Comparison of ENCODE assay signal across 8 cellular contexts in genomic region chr2:70070557-70071268, GRCh38. TPM values are rescaled to one million over a fixed set of nuclear protein-coding genes. Genes with fewer than 3 reads are reported as not detected.
DNase-seq lines count a peak whose midpoint lies in the region; ATAC-seq, FAIRE-seq and TF ChIP-seq lines count a peak whose summit lies in the region.

No MANE protein-coding gene starts in this region.

- no peak overlapping the region for H2BK15ac ChIP-seq in H1 (ENCODE audit: low read length)

- peak; percentile 77 to 87 for TF ChIP-seq RAD21 in H1 (IDR thresholded peaks at IDR 0.05 in 1 of 2, conservative IDR thresholded peaks at IDR 0.05 in 1 of 2; ENCODE audit: low read depth in 2 of 2, low read length in 2 of 2)

- no peak overlapping the region for H4K91ac ChIP-seq in H1 (replicated peaks; ENCODE audit: insufficient read length, low read length)

- H3K36me3 Mint-ChIP-seq in memory B cell, result peaks cover 28% of the 10 kb centered on the region

- H3K56ac ChIP-seq in H1 (replicated peaks; ENCODE audit: insufficient read length, low read depth, low read length), result no peak overlapping the region

- H3K23me2 ChIP-seq in H1 (ENCODE audit: low read depth, low read length), result no peaks in the 10 kb centered on the region

- DNase-seq in COLO829 (ENCODE audit: low spot score) (peak; percentile 95), HT1080 (ENCODE audit: low read depth) (peak; percentile 84), NCI-H774 (lab: John Stamatoyannopoulos, UW) (peak; percentile 78), H1 (ENCODE audit: low read depth in 1 of 2, low spot score in 2 of 2) (no peak), memory B cell (ENCODE audit: low spot score in 2 of 2) (peak; percentile 35 to 63)
- DNase-seq in activated CD4-positive, alpha-beta T cell treated with anti-CD3 and anti-CD28 coated beads, Interleukin-2, amount 50 U/mL, for 48 hours, result peak; percentile 49 to 57
- DNase-seq in stimulated activated naive CD4-positive, alpha-beta T cell treated with Interleukin-2 at 50 U/mL for 16 hours (lab: John Stamatoyannopoulos, UW), result peak; percentile 49

- H3K9me3 ChIP-seq in H1 (ENCODE audit: insufficient read depth in 2 of 2, low read depth in 1 of 2, low read length in 1 of 2), result no peaks in the 10 kb centered on the region

- no peaks in the 10 kb centered on the region for H3K4me1 ChIP-seq in H1 (replicated peaks in 1 of 4; ENCODE audit: control insufficient read depth in 3 of 4, insufficient read depth in 4 of 4, low read length in 3 of 4)

- no peaks in the 10 kb centered on the region for H4K20me1 ChIP-seq in H1 (replicated peaks in 1 of 2; ENCODE audit: control insufficient read depth in 1 of 2, insufficient read depth in 2 of 2, low read length in 2 of 2)

- 81% methylated on average over 12 of the region's 13 CpGs; no CpG with 5 or more reads in 1 of the 2 experiments for WGBS in H1 (ENCODE audit: extremely low coverage in 1 of 2, insufficient coverage in 1 of 2, insufficient read length in 1 of 2, insufficient replicate concordance in 2 of 2, low coverage in 1 of 2, low lambda C conversion rate in 2 of 2, missing lambda C conversion rate in 1 of 2), 2 experiments

- no peak overlapping the region for H4K5ac ChIP-seq in H1 (ENCODE audit: insufficient read length, low read depth, low read length)

- peaks cover 0 to 17% (median 5%) of the 10 kb centered on the region in 4 experiments; a peak in 4 of 8 replicates for H3K36me3 ChIP-seq in H1 (ENCODE audit: control insufficient read depth in 2 of 4, insufficient read depth in 4 of 4, low read length in 3 of 4)

- peak; percentile 90 for FAIRE-seq in H1 (lab: Jason Lieb, UNC)

- H3K14ac ChIP-seq in H1 (ENCODE audit: insufficient read length), result no peak overlapping the region

- no peaks in the 10 kb centered on the region for H3K79me2 ChIP-seq in H1 (ENCODE audit: control insufficient read depth in 1 of 2, insufficient read depth in 2 of 2, low read length in 2 of 2)

- H3K4me2 ChIP-seq in H1 (ENCODE audit: insufficient read depth in 1 of 2, low read depth in 2 of 2, low read length in 2 of 2), result no peak overlapping the region

- no peak overlapping the region for H3K4me3 ChIP-seq in H1 (ENCODE audit: extremely low read depth in 1 of 4, insufficient read depth in 2 of 4, low read depth in 3 of 4, low read length in 4 of 4)

- H2BK5ac ChIP-seq in H1 (ENCODE audit: low read depth, low read length), result no peak overlapping the region

- POLR2A ChIA-PET in H1 (lab: Charles Lee; ENCODE audit: partially characterized antibody), result interaction anchor here (0.7 to 32.2 kb wide), 7 partner anchors 10 to 157 kb away, joined by 3 to 1553 read pairs (median 6); partner anchors contain the start of genes C2orf42, MXD1 and PCBP1

- peak overlapping the region; percentile 62 for H3K4me3 Mint-ChIP-seq in memory B cell

- H3K23ac ChIP-seq in H1 (ENCODE audit: insufficient read length), result no peak overlapping the region

- 0 out of 3 replicates have a peak, but pooled peaks of 1 of the 2 experiments have one; percentile 27 for TF ChIP-seq POLR2A in H1 (IDR thresholded peaks at IDR 0.05; ENCODE audit: control extremely low read depth in 1 of 2, low read depth in 2 of 2, low read length in 2 of 2)

- H3K9ac ChIP-seq in H1 (replicated peaks in 1 of 4; ENCODE audit: extremely low read depth in 1 of 4, low read depth in 3 of 4, low read length in 3 of 4), result no peak overlapping the region; a peak in 1 of 7 replicates

- TF ChIP-seq CTCF in H1 (IDR thresholded peaks at IDR 0.05; ENCODE audit: control extremely low read depth in 1 of 3, insufficient read depth in 1 of 3, low read depth in 1 of 3, low read length in 3 of 3), result peak; percentile 43 to 88 (median 77)

- no peak for TF ChIP-seq EP300 in H1 (IDR thresholded peaks at IDR 0.05; ENCODE audit: borderline replicate concordance in 1 of 2, low read depth in 2 of 2, low read length in 2 of 2)

- peaks cover 6% of the 10 kb centered on the region for H3K79me1 ChIP-seq in H1 (ENCODE audit: low read depth, low read length)

- no peak overlapping the region for H3K27ac ChIP-seq in H1 (ENCODE audit: low read depth, low read length)

- peak overlapping the region; percentile 99 for H3K27ac Mint-ChIP-seq in memory B cell

- H4K8ac ChIP-seq in H1 (ENCODE audit: extremely low read depth, insufficient read depth, low read length), result no peak overlapping the region

- H2BK12ac ChIP-seq in H1 (ENCODE audit: low read depth, low read length), result no peak overlapping the region

- H2AFZ ChIP-seq in H1 (ENCODE audit: low read length), result 0 out of 2 replicates have a peak overlapping the region, but pooled peaks have one; percentile 25

- H3K9me3 Mint-ChIP-seq in memory B cell, result no peaks in the 10 kb centered on the region

- H3K18ac ChIP-seq in H1 (ENCODE audit: extremely low read depth, low read length), result no peak overlapping the region

- H3K4me1 Mint-ChIP-seq in memory B cell, result peaks cover 20% of the 10 kb centered on the region

- ATAC-seq in GM19467 (IDR thresholded peaks at IDR 0.05; ENCODE audit: unreplicated experiment) (peak; percentile 73), memory B cell (ENCODE audit: low read depth) (peak; percentile 81)

- no peaks in the 10 kb centered on the region for H3K27me3 Mint-ChIP-seq in memory B cell

- no peaks in the 10 kb centered on the region for H3K27me3 ChIP-seq in H1 (replicated peaks in 1 of 4; ENCODE audit: control insufficient read depth in 3 of 4, extremely low read depth in 1 of 4, insufficient read depth in 3 of 4, low read length in 3 of 4)

- no peak overlapping the region for H2BK20ac ChIP-seq in H1 (ENCODE audit: low read length)

- no peak overlapping the region for H2BK120ac ChIP-seq in H1 (replicated peaks; ENCODE audit: low read depth, low read length)

- H3K4ac ChIP-seq in H1 (replicated peaks; ENCODE audit: insufficient read length, low read depth, low read length), result no peak overlapping the region

- no peak overlapping the region for H2AK5ac ChIP-seq in H1 (ENCODE audit: low read depth, low read length)

- CTCF ChIA-PET in H1 (lab: Charles Lee; ENCODE audit: partially characterized antibody), result interaction anchor here (0.6 to 7.3 kb wide), 43 partner anchors 8 to 388 kb away, joined by 3 to 85 read pairs (median 4); partner anchors contain the start of gene MXD1

TF ChIP-seq in H1, 55 proteins besides CTCF, POLR2A, EP300 and RAD21:
- TF ChIP-seq PHF8 (conservative IDR thresholded peaks at IDR 0.05; ENCODE audit: low read depth, low read length) (no peak), CREB1 (IDR thresholded peaks at IDR 0.05) (peak; percentile 46; the same call in 1 of the 2 replicates), TAF1 (IDR thresholded peaks at IDR 0.05; ENCODE audit: low read depth, low read length) (0 out of 2 replicates have a peak, but pooled peaks have one; percentile 48), ATF3 (IDR thresholded peaks at IDR 0.05; ENCODE audit: insufficient read depth, low read depth, low read length) (no peak), SP2 (IDR thresholded peaks at IDR 0.05; ENCODE audit: low read length) (no peak), YY1 (IDR thresholded peaks at IDR 0.05; ENCODE audit: low read depth, low read length) (peak; percentile 96), TEAD4 (IDR thresholded peaks at IDR 0.05; ENCODE audit: low read depth, low read length) (0 out of 2 replicates have a peak, but pooled peaks have one; percentile 49)

RNA-seq across cellular contexts. Expression of gene PCBP1, which starts 16.6 kb away (rescaled TPM):
- 25.2 and 80.1 TPM in 2 replicates for total RNA-seq in HT1080 (2014; rRNA removed; shearing (Covaris generic))
- polyA plus RNA-seq in HT1080 (2015; cell fraction: cytosol; rRNA removed), result 302 and 324 TPM in 2 replicates
- 272 and 274 TPM in 2 replicates for polyA plus RNA-seq in HT1080 (2015; cell fraction: nucleus; rRNA removed)
- total RNA-seq in H1 (2021; fragmentation: NEBNext Ultra II Directional; extraction: Animal tissue kit (Norgen Biotek cat#: 25700)), result 493 and 511 TPM in 2 replicates
- polyA plus RNA-seq in H1 (2011; rRNA removed), result 279 and 316 TPM in 2 replicates
- polyA plus RNA-seq in H1 (2011; cell fraction: cytosol; rRNA removed), result 181 TPM
- polyA plus RNA-seq in H1 (2011; cell fraction: nucleus; rRNA removed), result 208 TPM
- 451 to 481 TPM (median 460 TPM) in 4 replicates for polyA plus RNA-seq in H1 (2012, experiment 1 of 2)
- polyA plus RNA-seq in H1 (2012, experiment 2 of 2), result 526 TPM
- 268 TPM for polyA plus RNA-seq in H1 (2013, experiment 1 of 2)
- 272 TPM for polyA plus RNA-seq in H1 (2013, experiment 2 of 2)
- 108 and 124 TPM in 2 replicates for polyA minus RNA-seq in H1 (2011; rRNA and poly(A)+ RNA removed)
- polyA minus RNA-seq in H1 (2011; cell fraction: cytosol; rRNA and poly(A)+ RNA removed), result 164 TPM
- 102 TPM for polyA minus RNA-seq in H1 (2011; cell fraction: nucleus; rRNA and poly(A)+ RNA removed)

Comparison
In these comparisons a context has a peak if more than half of its experiments do, and no peak if none do; other contexts are left out.
1. DNase-seq: peak in COLO829 (single experiment), HT1080 (single experiment), NCI-H774 (single experiment), activated CD4-positive, alpha-beta T cell treated with anti-CD3 and anti-CD28 coated beads, Interleukin-2, amount 50 U/mL, for 48 hours (2 of 2), memory B cell (2 of 2) and stimulated activated naive CD4-positive, alpha-beta T cell treated with Interleukin-2 at 50 U/mL for 16 hours (single experiment); none in H1 (0 of 2).